In the genomic region with DNA sequence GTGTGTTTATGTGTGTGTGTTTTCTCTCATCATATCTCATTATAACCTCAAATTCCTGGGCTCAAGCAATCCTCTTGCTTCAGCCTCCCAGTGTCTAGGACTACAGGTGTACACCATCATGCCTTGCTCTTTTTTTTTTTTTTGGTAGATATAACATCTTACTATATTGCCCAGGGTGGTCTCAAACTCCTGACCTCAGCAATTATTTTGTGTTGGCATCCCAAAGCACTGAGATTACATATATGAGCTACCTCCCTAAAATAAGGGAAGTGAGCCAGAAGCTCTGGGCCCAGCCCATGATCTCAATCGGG, we compare ENCODE assay signal across 8 cellular contexts. TPM values are rescaled to one million over a fixed set of nuclear protein-coding genes. Genes with fewer than 3 reads are reported as not detected.
A peak's percentile ranks its signal among the peaks of the same experiment; 100 is the strongest.
DNase-seq lines count a peak whose midpoint lies in the region; ATAC-seq and TF ChIP-seq lines count a peak whose summit lies in the region.

No MANE protein-coding gene starts in this region.

- H3K36me3 ChIP-seq in cardiac muscle cell (peaks cover 12% of the 10 kb centered on the region), body of pancreas (replicated peaks in 1 of 2; ENCODE audit: insufficient read depth in 1 of 2, low read depth in 2 of 2) (peaks cover 0 to 2% of the 10 kb centered on the region in 2 donors), lower lobe of right lung (peaks cover 16% of the 10 kb centered on the region), vagina (peaks cover 5 to 25% of the 10 kb centered on the region in 2 donors)

- H3K27me3 ChIP-seq in cardiac muscle cell = peaks cover 34% of the 10 kb centered on the region
- H3K27me3 ChIP-seq in body of pancreas = peaks cover 0 to 8% of the 10 kb centered on the region in 2 donors
- H3K27me3 ChIP-seq in lower lobe of right lung (ENCODE audit: low read depth) = peaks cover 13% of the 10 kb centered on the region
- no peaks in the 10 kb centered on the region for H3K27me3 ChIP-seq in vagina

- H3K4me3 ChIP-seq in cardiac muscle cell (peak overlapping the region; percentile 91), body of pancreas (peak overlapping the region; percentile 44 to 62), lower lobe of right lung (peak overlapping the region; percentile 85), vagina (peak overlapping the region; percentile 85 to 87)

- ATAC-seq in body of pancreas = no peak
- peak in 1 of 2 donors; percentile 40 for ATAC-seq in lower lobe of right lung

- WGBS in body of pancreas, 2 donors = 0 to 6% methylated on average over 1 of the region's 1 CpG

- H3K4me1 ChIP-seq in cardiac muscle cell (ENCODE audit: low read depth) = peaks cover 12% of the 10 kb centered on the region
- H3K4me1 ChIP-seq in body of pancreas = peaks cover 24% of the 10 kb centered on the region
- H3K4me1 ChIP-seq in lower lobe of right lung = peaks cover 24% of the 10 kb centered on the region
- peaks cover 20% of the 10 kb centered on the region for H3K4me1 ChIP-seq in vagina

- DNase-seq in cardiac muscle cell (ENCODE audit: low read depth in 1 of 2, low spot score in 1 of 2) (no peak), cardiac septum (ENCODE audit: low spot score) (no peak), body of pancreas (no peak), lower lobe of right lung (no peak), vagina (ENCODE audit: extremely low spot score in 2 of 2) (no peak), cortex of kidney (lab: John Stamatoyannopoulos, UW) (no peak), NCI-H1105 treated with DMSO at 0.1 percent for 48 hours (lab: John Stamatoyannopoulos, UW) (no peak), mucosa of gallbladder (ENCODE audit: low spot score) (no peak)

- no peaks in the 10 kb centered on the region for H3K9me3 ChIP-seq in cardiac muscle cell (ENCODE audit: low read depth)
- H3K9me3 ChIP-seq in body of pancreas = no peaks in the 10 kb centered on the region
- peaks cover 4% of the 10 kb centered on the region for H3K9me3 ChIP-seq in lower lobe of right lung
- H3K9me3 ChIP-seq in vagina = peaks cover 12% of the 10 kb centered on the region

- intact Hi-C loops in cardiac septum (cut with DNase I) = loop anchor here (5.0 kb wide), 1 partner anchor 42 kb away; the partner anchor contains the start of genes TRAPPC2B and ZNF547
- intact Hi-C loops in body of pancreas (cut with DNase I) = no loop called here
- intact Hi-C loops in lower lobe of right lung (cut with DNase I) = no loop called here
- intact Hi-C loops in vagina (cut with DNase I) = no loop called here

- H3K27ac ChIP-seq in cardiac muscle cell (peak overlapping the region; percentile 93), body of pancreas (peak overlapping the region; percentile 63 to 85 (median 74)), lower lobe of right lung (peak overlapping the region; percentile 87), vagina (peak overlapping the region; percentile 73)

- TF ChIP-seq POLR2A in body of pancreas (IDR thresholded peaks at IDR 0.05) = no peak
- no peak for TF ChIP-seq POLR2A in vagina (IDR thresholded peaks at IDR 0.05)

- TF ChIP-seq CTCF in cardiac muscle cell (IDR thresholded peaks at IDR 0.05; ENCODE audit: low read depth, low read length) = no peak
- no peak for TF ChIP-seq CTCF in body of pancreas (IDR thresholded peaks at IDR 0.05)
- TF ChIP-seq CTCF in lower lobe of right lung (IDR thresholded peaks at IDR 0.05) = no peak
- no peak for TF ChIP-seq CTCF in vagina (IDR thresholded peaks at IDR 0.05)

RNA-seq across cellular contexts. Expression of gene ZNF543, which starts 0.4 kb away (rescaled TPM):
- total RNA-seq in cardiac muscle cell (9.9 and 12.3 TPM in 2 replicates), cardiac septum (6.1 TPM), body of pancreas (1 to 10 TPM in 1 of 2 donors, under 1 TPM in 1; 0.33 to 3.9 TPM), lower lobe of right lung (5.3 TPM), vagina (6.9 TPM), mucosa of gallbladder (10.6 TPM)
- 3.4 and 7.3 TPM in 2 replicates for polyA plus RNA-seq in cardiac muscle cell

RNA-seq across cellular contexts. Expression of gene ZNF304, which starts 31.2 kb away (rescaled TPM):
- total RNA-seq in cardiac muscle cell (8.0 and 9.0 TPM in 2 replicates), cardiac septum (10.0 TPM), body of pancreas (1 to 10 TPM; 2.9 to 4.0 TPM), lower lobe of right lung (7.4 TPM), vagina (5.9 TPM), mucosa of gallbladder (11.6 TPM)
- 6.2 and 6.7 TPM in 2 replicates for polyA plus RNA-seq in cardiac muscle cell

RNA-seq across cellular contexts. Expression of gene ZNF460, which starts 39.5 kb away (rescaled TPM):
- total RNA-seq in cardiac muscle cell (28.0 and 59.4 TPM in 2 replicates), cardiac septum (45.3 TPM), body of pancreas (10 to 100 TPM; 22.7 to 30.1 TPM), lower lobe of right lung (51.4 TPM), vagina (76.1 TPM), mucosa of gallbladder (63.1 TPM)
- polyA plus RNA-seq in cardiac muscle cell = 1.8 and 5.9 TPM in 2 replicates

RNA-seq across cellular contexts. Expression of gene TRAPPC2B, which starts 43.5 kb away (rescaled TPM):
- total RNA-seq in cardiac muscle cell = 15.1 and 26.4 TPM in 2 replicates
- polyA plus RNA-seq in cardiac muscle cell = 34.6 and 39.3 TPM in 2 replicates
- total RNA-seq in cardiac septum = 10.2 TPM
- 1 to 10 TPM; 2.6 to 8.6 TPM for total RNA-seq in body of pancreas
- total RNA-seq in lower lobe of right lung = 6.9 TPM
- total RNA-seq in vagina = 8.6 TPM
- total RNA-seq in mucosa of gallbladder = 10.6 TPM

RNA-seq across cellular contexts. Expression of gene ZNF547, which starts 43.5 kb away (rescaled TPM):
- total RNA-seq in cardiac muscle cell (1.8 and 7.2 TPM in 2 replicates), cardiac septum (4.0 TPM), body of pancreas (1 to 10 TPM in 1 of 2 donors, not detected in 1; 3.9 TPM), lower lobe of right lung (3.4 TPM), vagina (3.2 TPM), mucosa of gallbladder (5.6 TPM)
- 0.65 and 0.66 TPM in 2 replicates for polyA plus RNA-seq in cardiac muscle cell
